Comparison of ENCODE assay signal across 21 cellular contexts in the genomic region with DNA sequence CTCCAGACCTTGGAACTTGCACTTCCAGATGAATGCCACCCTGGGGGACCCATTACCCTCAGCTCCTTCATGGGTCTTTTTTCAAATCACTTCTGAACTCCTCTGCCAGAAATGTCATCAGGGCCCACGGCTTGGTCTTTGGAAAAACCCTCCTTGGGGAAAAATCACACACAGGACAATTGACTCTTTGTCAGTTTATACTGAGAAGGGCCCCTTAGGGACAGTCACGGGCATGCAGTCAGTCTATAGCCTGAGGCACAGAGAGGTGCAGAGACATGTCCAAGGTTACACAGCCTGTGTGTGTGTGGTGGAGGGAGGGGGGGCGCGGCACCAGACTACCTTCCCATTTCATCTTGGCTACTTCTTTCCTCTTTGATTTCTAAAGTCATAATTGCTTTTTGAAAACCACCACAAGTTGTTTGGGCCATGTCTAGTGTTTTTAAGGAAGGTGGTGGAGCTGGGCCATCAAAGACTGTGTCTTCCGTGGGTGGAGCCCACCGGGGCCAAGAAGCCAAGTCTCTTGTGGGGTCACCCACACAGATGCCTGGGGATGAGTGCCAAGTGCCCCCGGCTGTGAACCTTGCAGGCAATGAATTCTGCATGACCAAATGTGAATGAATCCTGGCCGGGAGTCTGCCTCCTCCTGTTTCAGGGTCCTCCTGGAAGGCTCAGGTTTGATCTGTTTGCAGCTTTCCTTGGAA.
DNase-seq lines count a peak whose midpoint lies in the region; FAIRE-seq and TF ChIP-seq lines count a peak whose summit lies in the region.
"Had no signal": no experiment of that assay in that cellular context is flagged by ENCODE, and none has a peak within 500 bp of the region (broad histone marks: within the 10 kb centered on the region; RNA-seq: fewer than 3 reads in every experiment).

No MANE protein-coding gene starts in this region.

- H4K20me1 ChIP-seq in astrocyte (ENCODE audit: insufficient read depth, low read length) (no peaks in the 10 kb centered on the region), keratinocyte (ENCODE audit: control insufficient read depth, extremely low read depth, insufficient read depth, low read length) (no peaks in the 10 kb centered on the region), hepatocyte (ENCODE audit: insufficient read depth, poor library complexity, severe bottlenecking) (no peaks in the 10 kb centered on the region)

- H3K27me3 Mint-ChIP-seq in MCF 10A (ENCODE audit: insufficient read depth, unreplicated experiment) (no peaks in the 10 kb centered on the region), astrocyte (ENCODE audit: low read depth, unreplicated experiment) (no peaks in the 10 kb centered on the region)

- TF ChIP-seq CTCF in MCF 10A (IDR thresholded peaks at IDR 0.05; ENCODE audit: unreplicated experiment) (no peak), breast epithelium (IDR thresholded peaks at IDR 0.05) (no peak), astrocyte (IDR thresholded peaks at IDR 0.05; ENCODE audit: insufficient read depth, low read depth, low read length) (no peak), keratinocyte (optimal IDR thresholded peaks at IDR 0.05 in 1 of 3, IDR thresholded peaks at IDR 0.05 in 1 of 3, conservative IDR thresholded peaks at IDR 0.05 in 1 of 3; ENCODE audit: extremely low read depth in 1 of 3, insufficient read depth in 2 of 3, low read length in 3 of 3) (no peak), kidney (IDR thresholded peaks at IDR 0.05; ENCODE audit: borderline replicate concordance, extremely low read depth, insufficient read depth) (no peak), hepatocyte (IDR thresholded peaks at IDR 0.05; ENCODE audit: poor library complexity) (no peak)

- H3K4me2 ChIP-seq in astrocyte (ENCODE audit: low read length) = peak overlapping the region; percentile 43
- peak overlapping the region; percentile 51 for H3K4me2 ChIP-seq in keratinocyte (ENCODE audit: control insufficient read depth, extremely low read depth, insufficient read depth, low read depth, low read length)
- H3K4me2 ChIP-seq in hepatocyte = no peak overlapping the region

- intact Hi-C loops in MCF 10A (cut with micrococcal nuclease) (no loop called here), breast epithelium (cut with DNase I; ENCODE audit: low total_unique reads) (no loop called here), kidney (cut with DNase I) (no loop called here)

- H3K9me1 ChIP-seq in keratinocyte (ENCODE audit: control insufficient read depth, extremely low read depth, insufficient read depth, low read length) = no peaks in the 10 kb centered on the region

- no peaks in the 10 kb centered on the region for H3K79me2 ChIP-seq in astrocyte (ENCODE audit: insufficient read depth, low read length)
- no peaks in the 10 kb centered on the region for H3K79me2 ChIP-seq in keratinocyte (ENCODE audit: control insufficient read depth, insufficient read depth, low read length)
- no peaks in the 10 kb centered on the region for H3K79me2 ChIP-seq in hepatocyte

- H3K27me3 ChIP-seq in breast epithelium = no peaks in the 10 kb centered on the region
- H3K27me3 ChIP-seq in astrocyte (ENCODE audit: insufficient read depth, low read length) = no peaks in the 10 kb centered on the region
- no peaks in the 10 kb centered on the region for H3K27me3 ChIP-seq in keratinocyte (ENCODE audit: control insufficient read depth, extremely low read depth, insufficient read depth, low read length)
- H3K27me3 ChIP-seq in hepatocyte = no peaks in the 10 kb centered on the region
- H3K27me3 ChIP-seq: MG63 had no signal

- H3K36me3 Mint-ChIP-seq in MCF 10A (ENCODE audit: insufficient read depth, unreplicated experiment) (no peaks in the 10 kb centered on the region), astrocyte (ENCODE audit: low read depth, unreplicated experiment) (no peaks in the 10 kb centered on the region)

- no peaks in the 10 kb centered on the region for H3K9me2 ChIP-seq in hepatocyte (replicated peaks; ENCODE audit: insufficient read depth)

- H3K9me3 Mint-ChIP-seq in MCF 10A (ENCODE audit: unreplicated experiment) (peaks cover 5% of the 10 kb centered on the region), astrocyte (ENCODE audit: unreplicated experiment) (peaks cover 9% of the 10 kb centered on the region)

- H3K4me1 ChIP-seq in breast epithelium = peaks cover 0 to 9% of the 10 kb centered on the region in 2 donors
- H3K4me1 ChIP-seq in astrocyte (ENCODE audit: insufficient read depth, low read length) = peaks cover 14% of the 10 kb centered on the region
- peaks cover 19% of the 10 kb centered on the region for H3K4me1 ChIP-seq in keratinocyte (ENCODE audit: control insufficient read depth, extremely low read depth, insufficient read depth, low read length)
- H3K4me1 ChIP-seq in kidney (ENCODE audit: control insufficient read depth in 1 of 2, insufficient read depth in 1 of 2, low read depth in 1 of 2, low read length in 2 of 2) = no peaks in the 10 kb centered on the region
- no peaks in the 10 kb centered on the region for H3K4me1 ChIP-seq in hepatocyte (ENCODE audit: insufficient read depth)
- H3K4me1 ChIP-seq: BE2C had no signal

- CTCF ChIA-PET in MCF 10A (lab: Yijun Ruan, JAX) = interaction anchor here (0.6 to 1.0 kb wide), 5 partner anchors 9 to 872 kb away, joined by 3 to 4 read pairs (median 3); no protein-coding TSS in a partner anchor

- H3K27ac ChIP-seq in breast epithelium (no peak overlapping the region), astrocyte (ENCODE audit: low read depth, low read length) (no peak overlapping the region), keratinocyte (ENCODE audit: control insufficient read depth, insufficient read depth, low read length) (no peak overlapping the region), kidney (ENCODE audit: low read depth in 2 of 2, low read length in 2 of 2) (no peak overlapping the region), hepatocyte (no peak overlapping the region)

- dilution Hi-C loops in keratinocyte (cut with MboI; ENCODE audit: extremely low pct_ligation_motif_present, low sequenced_read_pairs) = no loop called here

- H3K27ac Mint-ChIP-seq in MCF 10A (ENCODE audit: low read depth, unreplicated experiment) = no peak overlapping the region
- no peak overlapping the region for H3K27ac Mint-ChIP-seq in astrocyte (ENCODE audit: unreplicated experiment)
- H3K27ac Mint-ChIP-seq: CD4-positive, alpha-beta T cell had no signal

- H3K9ac ChIP-seq in astrocyte (ENCODE audit: low read length) (no peak overlapping the region), keratinocyte (ENCODE audit: control insufficient read depth, extremely low read depth, insufficient read depth, low read length) (no peak overlapping the region), kidney (ENCODE audit: low read length in 2 of 2) (no peak overlapping the region)

- peaks cover 10% of the 10 kb centered on the region for H3K4me1 Mint-ChIP-seq in MCF 10A (ENCODE audit: insufficient read depth, unreplicated experiment)
- peaks cover 20% of the 10 kb centered on the region for H3K4me1 Mint-ChIP-seq in astrocyte (ENCODE audit: low read depth, unreplicated experiment)

- 76% methylated on average over 8 of the region's 8 CpGs for WGBS in hepatocyte (ENCODE audit: low lambda C conversion rate, missing lambda C conversion rate)

- H3K4me3 ChIP-seq in breast epithelium (no peak overlapping the region), astrocyte (ENCODE audit: insufficient read depth, low read depth, low read length) (no peak overlapping the region), keratinocyte (ENCODE audit: control insufficient read depth in 2 of 3, extremely low read depth in 1 of 3, insufficient read depth in 2 of 3, low read depth in 1 of 3, low read length in 3 of 3) (peak overlapping the region in 1 of 3 experiments; percentile 27), kidney (ENCODE audit: low read length in 2 of 2) (no peak overlapping the region), hepatocyte (no peak overlapping the region)
- H3K4me3 ChIP-seq: MG63 had no signal

- no peaks in the 10 kb centered on the region for H3K36me3 ChIP-seq in breast epithelium
- H3K36me3 ChIP-seq in astrocyte (ENCODE audit: insufficient read depth, low read length) = no peaks in the 10 kb centered on the region
- no peaks in the 10 kb centered on the region for H3K36me3 ChIP-seq in keratinocyte (ENCODE audit: control insufficient read depth in 2 of 2, extremely low read depth in 1 of 2, insufficient read depth in 2 of 2, low read length in 2 of 2)
- H3K36me3 ChIP-seq in kidney (ENCODE audit: control insufficient read depth in 1 of 2, insufficient read depth in 2 of 2, low read length in 2 of 2) = no peaks in the 10 kb centered on the region
- H3K36me3 ChIP-seq in hepatocyte (replicated peaks; ENCODE audit: insufficient read depth, low read depth) = no peaks in the 10 kb centered on the region
- H3K36me3 ChIP-seq: BE2C, MG63 had no signal

- H3K4me3 Mint-ChIP-seq in MCF 10A (ENCODE audit: unreplicated experiment) (no peak overlapping the region), astrocyte (ENCODE audit: unreplicated experiment) (no peak overlapping the region)
- H3K4me3 Mint-ChIP-seq: CD4-positive, alpha-beta T cell had no signal

- TF ChIP-seq POLR2A in breast epithelium (IDR thresholded peaks at IDR 0.05) = no peak

- H2AFZ ChIP-seq in astrocyte (ENCODE audit: low read depth, low read length) = no peak overlapping the region
- no peak overlapping the region for H2AFZ ChIP-seq in keratinocyte (ENCODE audit: control insufficient read depth, low read length)
- H2AFZ ChIP-seq in hepatocyte = no peak overlapping the region

- H3K9me3 ChIP-seq in breast epithelium (peaks cover 5 to 7% of the 10 kb centered on the region in 2 donors), astrocyte (ENCODE audit: insufficient read depth, low read depth, low read length) (no peaks in the 10 kb centered on the region), keratinocyte (ENCODE audit: control insufficient read depth, low read depth, low read length) (no peaks in the 10 kb centered on the region), kidney (ENCODE audit: control insufficient read depth in 1 of 2, low read length in 2 of 2) (no peaks in the 10 kb centered on the region), hepatocyte (ENCODE audit: low read depth) (peaks cover under 1% of the 10 kb centered on the region)
- H3K9me3 ChIP-seq: BE2C had no signal

- FAIRE-seq in astrocyte (lab: Jason Lieb, UNC) (no peak), keratinocyte (lab: Jason Lieb, UNC) (no peak), kidney (lab: Jason Lieb, UNC) (no peak)
- FAIRE-seq: RCC 7860 had no signal

- POLR2A ChIA-PET in MCF 10A (lab: Yijun Ruan, JAX) = no interaction called here

- no TSS peak for BruUV-seq in MCF 10A (replicated peaks; lab: Mats Ljungman, UMichigan)

- DNase-seq in MCF 10A (ENCODE audit: unreplicated experiment) (peak; percentile 7), breast epithelium (ENCODE audit: low spot score in 2 of 2) (no peak), astrocyte (ENCODE audit: low read depth) (peak; percentile 11), keratinocyte (ENCODE audit: low read depth, low spot score) (no peak), kidney (no peak), SW480 (ENCODE audit: low spot score) (no peak), hepatocyte (ENCODE audit: low spot score) (no peak), medulla oblongata (ENCODE audit: extremely low spot score) (no peak)
- DNase-seq: 8988T; BE2C; Calu3; CD4-positive, alpha-beta T cell; DMS53; NCI-H1092; NCI-H1694 treated with DMSO at 0.1 percent for 48 hours; NCI-H2107; NCI-H345; NCI-H526; SHP77 had no signal

Comparison
In these comparisons a context has a peak if more than half of its experiments do, and no peak if none do; other contexts are left out.
1. DNase-seq: peak in MCF 10A (single experiment) and astrocyte (single experiment); none in breast epithelium (0 of 2), keratinocyte (single experiment), kidney (single experiment), SW480 (single experiment), hepatocyte (single experiment) and medulla oblongata (single experiment).